Comparison of ENCODE assay signal across 17 cellular contexts in genomic region chr17:65022137-65022536, GRCh38. TPM values are rescaled to one million over a fixed set of nuclear protein-coding genes. Genes with fewer than 3 reads are reported as not detected.
A peak's percentile ranks its signal among the peaks of the same experiment; 100 is the strongest.
DNase-seq lines count a peak whose midpoint lies in the region; ATAC-seq, FAIRE-seq and TF ChIP-seq lines count a peak whose summit lies in the region.
"Had no signal": no experiment of that assay in that cellular context is flagged by ENCODE, and none has a peak within 500 bp of the region (broad histone marks: within the 10 kb centered on the region; RNA-seq: fewer than 3 reads in every experiment).

No MANE protein-coding gene starts in this region.

- no peak overlapping the region for H3K4me3 Mint-ChIP-seq in activated CD4-positive, alpha-beta memory T cell treated with anti-CD3 and anti-CD28 coated beads for 36 hours
- H3K4me3 Mint-ChIP-seq in activated CD4-positive, alpha-beta memory T cell treated with anti-CD3 and anti-CD28 coated beads, Interleukin-2, amount 10 ng/mL, durations not matched to agents 7 days and 5 days, result no peak overlapping the region
- peak overlapping the region; percentile 55 for H3K4me3 Mint-ChIP-seq in stimulated activated effector memory CD8-positive, alpha-beta T cell treated with anti-CD3 and anti-CD28 coated beads, Interleukin-12 subunit alpha, Interleukin-12 subunit beta, amount 100 ng/mL, for 72 hours
- H3K4me3 Mint-ChIP-seq: H9 had no signal

- H3K36me3 ChIP-seq in SJSA1 (peaks cover 18% of the 10 kb centered on the region), keratinocyte (ENCODE audit: control insufficient read depth in 2 of 2, extremely low read depth in 1 of 2, insufficient read depth in 2 of 2, low read length in 2 of 2) (peaks cover 3 to 8% of the 10 kb centered on the region in 2 experiments)

- peaks cover 14% of the 10 kb centered on the region for H3K36me3 Mint-ChIP-seq in activated CD4-positive, alpha-beta memory T cell treated with anti-CD3 and anti-CD28 coated beads for 36 hours
- H3K36me3 Mint-ChIP-seq in activated CD4-positive, alpha-beta memory T cell treated with anti-CD3 and anti-CD28 coated beads, Interleukin-2, amount 10 ng/mL, durations not matched to agents 7 days and 5 days (ENCODE audit: low read depth), result peaks cover 41% of the 10 kb centered on the region
- H3K36me3 Mint-ChIP-seq in stimulated activated effector memory CD8-positive, alpha-beta T cell treated with anti-CD3 and anti-CD28 coated beads, Interleukin-12 subunit alpha, Interleukin-12 subunit beta, amount 100 ng/mL, for 72 hours, result peaks cover 52% of the 10 kb centered on the region
- H3K36me3 Mint-ChIP-seq: IgD-negative memory B cell had no signal

- H3K27ac ChIP-seq in SJSA1, result 0 out of 2 replicates have a peak overlapping the region, but pooled peaks have one; percentile 59
- peak overlapping the region; percentile 82 for H3K27ac ChIP-seq in keratinocyte (ENCODE audit: control insufficient read depth, insufficient read depth, low read length)
- peak overlapping the region in 23 of 59 donors; percentile 0 to 68 (median 25) for H3K27ac ChIP-seq in dorsolateral prefrontal cortex

- peaks cover 60% of the 10 kb centered on the region for H3K4me1 ChIP-seq in SJSA1 (replicated peaks)
- peaks cover 29% of the 10 kb centered on the region for H3K4me1 ChIP-seq in keratinocyte (ENCODE audit: control insufficient read depth, extremely low read depth, insufficient read depth, low read length)

- peak overlapping the region; percentile 79 for H3K27ac Mint-ChIP-seq in activated CD4-positive, alpha-beta memory T cell treated with anti-CD3 and anti-CD28 coated beads for 36 hours
- H3K27ac Mint-ChIP-seq in activated CD4-positive, alpha-beta memory T cell treated with anti-CD3 and anti-CD28 coated beads, Interleukin-2, amount 10 ng/mL, durations not matched to agents 7 days and 5 days, result no peak overlapping the region
- no peak overlapping the region for H3K27ac Mint-ChIP-seq in stimulated activated effector memory CD8-positive, alpha-beta T cell treated with anti-CD3 and anti-CD28 coated beads, Interleukin-12 subunit alpha, Interleukin-12 subunit beta, amount 100 ng/mL, for 72 hours

- DNase-seq in activated CD4-positive, alpha-beta memory T cell treated with anti-CD3 and anti-CD28 coated beads for 36 hours, result no peak
- DNase-seq in activated CD4-positive, alpha-beta memory T cell treated with anti-CD3 and anti-CD28 coated beads, Interleukin-2, amount 10 ng/mL, durations not matched to agents 7 days and 5 days, result no peak
- DNase-seq in SJSA1 (ENCODE audit: low read depth in 1 of 2, low spot score in 2 of 2) (no peak), keratinocyte (ENCODE audit: low read depth, low spot score) (no peak), SW 1271 (lab: John Stamatoyannopoulos, UW) (no peak), EL (no peak), dorsolateral prefrontal cortex (no peak)
- DNase-seq in stimulated activated effector memory CD8-positive, alpha-beta T cell treated with anti-CD3 and anti-CD28 coated beads, Interleukin-12 subunit alpha, Interleukin-12 subunit beta, amount 100 ng/mL, for 72 hours (ENCODE audit: low spot score in 2 of 2), result no peak
- DNase-seq: ACHN; activated CD4-positive, CD25-positive, alpha-beta regulatory T cell; activated CD8-positive, alpha-beta memory T cell treated with anti-CD3 and anti-CD28 coated beads, Interleukin-2, amount 50 U/mL, for 4 hours; erythroblast; H9; NCI-H2227 treated with DMSO at 0.1 percent for 48 hours; stimulated activated CD4-positive, alpha-beta T cell treated with anti-CD3 and anti-CD28 coated beads, Interleukin-4, amount 100 ng/mL, for 1 hour had no signal

- no peaks in the 10 kb centered on the region for H3K9me1 ChIP-seq in keratinocyte (ENCODE audit: control insufficient read depth, extremely low read depth, insufficient read depth, low read length)

- no peak overlapping the region for H3K9ac ChIP-seq in keratinocyte (ENCODE audit: control insufficient read depth, extremely low read depth, insufficient read depth, low read length)

- no peak for TF ChIP-seq CTCF in keratinocyte (optimal IDR thresholded peaks at IDR 0.05 in 1 of 3, IDR thresholded peaks at IDR 0.05 in 1 of 3, conservative IDR thresholded peaks at IDR 0.05 in 1 of 3; ENCODE audit: extremely low read depth in 1 of 3, insufficient read depth in 2 of 3, low read length in 3 of 3)
- no peak for TF ChIP-seq CTCF in dorsolateral prefrontal cortex (IDR thresholded peaks at IDR 0.05 in 54 of 56, conservative IDR thresholded peaks at IDR 0.05 in 2 of 56; ENCODE audit: low read depth in 1 of 56, partially characterized antibody in 56 of 56)

- CTCF ChIA-PET in activated CD4-positive, alpha-beta memory T cell treated with anti-CD3 and anti-CD28 coated beads for 36 hours (lab: Charles Lee), result interaction anchor here (0.6 to 1.0 kb wide), 2 partner anchors 37 to 82 kb away, joined by 3 to 6 read pairs; no protein-coding TSS in a partner anchor
- CTCF ChIA-PET in activated CD4-positive, alpha-beta memory T cell treated with anti-CD3 and anti-CD28 coated beads, Interleukin-2, amount 10 ng/mL, durations not matched to agents 7 days and 5 days (lab: Charles Lee), result interaction anchor here (1.9 kb wide), 2 partner anchors 60 to 115 kb away, joined by 5 to 6 read pairs; partner anchors contain the start of gene RGS9

- H3K4me1 Mint-ChIP-seq in activated CD4-positive, alpha-beta memory T cell treated with anti-CD3 and anti-CD28 coated beads for 36 hours (ENCODE audit: low read depth), result peaks cover 72% of the 10 kb centered on the region
- peaks cover 71% of the 10 kb centered on the region for H3K4me1 Mint-ChIP-seq in activated CD4-positive, alpha-beta memory T cell treated with anti-CD3 and anti-CD28 coated beads, Interleukin-2, amount 10 ng/mL, durations not matched to agents 7 days and 5 days
- peaks cover 68% of the 10 kb centered on the region for H3K4me1 Mint-ChIP-seq in stimulated activated effector memory CD8-positive, alpha-beta T cell treated with anti-CD3 and anti-CD28 coated beads, Interleukin-12 subunit alpha, Interleukin-12 subunit beta, amount 100 ng/mL, for 72 hours

- FAIRE-seq in keratinocyte (lab: Jason Lieb, UNC), result no peak
- FAIRE-seq: urothelium cell line had no signal

- H4K20me1 ChIP-seq in keratinocyte (ENCODE audit: control insufficient read depth, extremely low read depth, insufficient read depth, low read length), result no peaks in the 10 kb centered on the region

- no peak for ATAC-seq in stimulated activated effector memory CD8-positive, alpha-beta T cell treated with anti-CD3 and anti-CD28 coated beads, Interleukin-12 subunit alpha, Interleukin-12 subunit beta, amount 100 ng/mL, for 72 hours

- H2AFZ ChIP-seq in keratinocyte (ENCODE audit: control insufficient read depth, low read length), result no peak overlapping the region

- H3K9me3 Mint-ChIP-seq in activated CD4-positive, alpha-beta memory T cell treated with anti-CD3 and anti-CD28 coated beads for 36 hours, result no peaks in the 10 kb centered on the region
- no peaks in the 10 kb centered on the region for H3K9me3 Mint-ChIP-seq in activated CD4-positive, alpha-beta memory T cell treated with anti-CD3 and anti-CD28 coated beads, Interleukin-2, amount 10 ng/mL, durations not matched to agents 7 days and 5 days
- no peaks in the 10 kb centered on the region for H3K9me3 Mint-ChIP-seq in stimulated activated effector memory CD8-positive, alpha-beta T cell treated with anti-CD3 and anti-CD28 coated beads, Interleukin-12 subunit alpha, Interleukin-12 subunit beta, amount 100 ng/mL, for 72 hours
- H3K9me3 Mint-ChIP-seq: H9, IgD-negative memory B cell had no signal

- intact Hi-C loops in activated CD4-positive, alpha-beta memory T cell treated with anti-CD3 and anti-CD28 coated beads for 36 hours (cut with micrococcal nuclease), result no loop called here
- intact Hi-C loops in dorsolateral prefrontal cortex (cut with DNase I), result no loop called here

- H3K27me3 Mint-ChIP-seq in activated CD4-positive, alpha-beta memory T cell treated with anti-CD3 and anti-CD28 coated beads for 36 hours, result no peaks in the 10 kb centered on the region
- H3K27me3 Mint-ChIP-seq in activated CD4-positive, alpha-beta memory T cell treated with anti-CD3 and anti-CD28 coated beads, Interleukin-2, amount 10 ng/mL, durations not matched to agents 7 days and 5 days, result no peaks in the 10 kb centered on the region
- H3K27me3 Mint-ChIP-seq: IgD-negative memory B cell had no signal

- POLR2A ChIA-PET in activated CD4-positive, alpha-beta memory T cell treated with anti-CD3 and anti-CD28 coated beads for 36 hours (lab: Charles Lee), result no interaction called here
- POLR2A ChIA-PET in activated CD4-positive, alpha-beta memory T cell treated with anti-CD3 and anti-CD28 coated beads, Interleukin-2, amount 10 ng/mL, durations not matched to agents 7 days and 5 days (lab: Charles Lee), result interaction anchor here (0.9 to 3.3 kb wide), 6 partner anchors 19 to 78 kb away, joined by 3 to 16 read pairs (median 6); partner anchors contain the start of gene GNA13

- H3K4me2 ChIP-seq in keratinocyte (ENCODE audit: control insufficient read depth, extremely low read depth, insufficient read depth, low read depth, low read length), result no peak overlapping the region

- peaks cover 91% of the 10 kb centered on the region for H3K79me2 ChIP-seq in keratinocyte (ENCODE audit: control insufficient read depth, insufficient read depth, low read length)

- dilution Hi-C loops in keratinocyte (cut with MboI; ENCODE audit: extremely low pct_ligation_motif_present, low sequenced_read_pairs), result no loop called here

- H3K9me3 ChIP-seq in SJSA1 (replicated peaks), result no peaks in the 10 kb centered on the region
- H3K9me3 ChIP-seq in keratinocyte (ENCODE audit: control insufficient read depth, low read depth, low read length), result no peaks in the 10 kb centered on the region

- no peaks in the 10 kb centered on the region for H3K27me3 ChIP-seq in SJSA1 (replicated peaks)
- no peaks in the 10 kb centered on the region for H3K27me3 ChIP-seq in keratinocyte (ENCODE audit: control insufficient read depth, extremely low read depth, insufficient read depth, low read length)
- no peaks in the 10 kb centered on the region for H3K27me3 ChIP-seq in dorsolateral prefrontal cortex

- H3K4me3 ChIP-seq in SJSA1 (no peak overlapping the region), keratinocyte (ENCODE audit: control insufficient read depth in 2 of 3, extremely low read depth in 1 of 3, insufficient read depth in 2 of 3, low read depth in 1 of 3, low read length in 3 of 3) (no peak overlapping the region), dorsolateral prefrontal cortex (no peak overlapping the region)

RNA-seq across cellular contexts. Expression of gene GNA13, which starts 34.4 kb away (rescaled TPM):
- total RNA-seq in activated CD4-positive, alpha-beta memory T cell treated with anti-CD3 and anti-CD28 coated beads for 36 hours, result 10 to 100 TPM; 55.4 to 55.7 TPM
- 10 to 100 TPM; 95.1 TPM for total RNA-seq in activated CD4-positive, alpha-beta memory T cell treated with anti-CD3 and anti-CD28 coated beads, Interleukin-2, amount 10 ng/mL, durations not matched to agents 7 days and 5 days
- total RNA-seq in SJSA1 (2014; rRNA removed; shearing (Covaris generic)), result 102 and 118 TPM in 2 replicates
- 23.6 to 38.9 TPM (median 27.3 TPM) in 3 replicates for polyA plus RNA-seq in keratinocyte
- polyA plus RNA-seq in keratinocyte (2011; ENCODE audit: low read depth), result 12.4 TPM
- 19.1 and 39.8 TPM in 2 replicates for polyA plus RNA-seq in keratinocyte (2011; cell fraction: cytosol; rRNA removed)
- 16.0 and 23.5 TPM in 2 replicates for polyA plus RNA-seq in keratinocyte (2011; cell fraction: nucleus; rRNA removed)
- polyA plus RNA-seq in keratinocyte (2012; ENCODE audit: low replicate concordance), result 20.7 and 23.7 TPM in 2 replicates
- 13.7 to 58.7 TPM (median 32.2 TPM) in 3 replicates for polyA minus RNA-seq in keratinocyte
- polyA minus RNA-seq in keratinocyte (2011; cell fraction: cytosol; rRNA and poly(A)+ RNA removed), result 26.9 TPM
- 18.5 and 31.6 TPM in 2 replicates for polyA minus RNA-seq in keratinocyte (2011; cell fraction: nucleus; rRNA and poly(A)+ RNA removed)
- 10 to 100 TPM; 27.3 to 72.4 (median 40.6) TPM for total RNA-seq in dorsolateral prefrontal cortex
